ENCODE assay signal across 1 cellular context in the genomic region with DNA sequence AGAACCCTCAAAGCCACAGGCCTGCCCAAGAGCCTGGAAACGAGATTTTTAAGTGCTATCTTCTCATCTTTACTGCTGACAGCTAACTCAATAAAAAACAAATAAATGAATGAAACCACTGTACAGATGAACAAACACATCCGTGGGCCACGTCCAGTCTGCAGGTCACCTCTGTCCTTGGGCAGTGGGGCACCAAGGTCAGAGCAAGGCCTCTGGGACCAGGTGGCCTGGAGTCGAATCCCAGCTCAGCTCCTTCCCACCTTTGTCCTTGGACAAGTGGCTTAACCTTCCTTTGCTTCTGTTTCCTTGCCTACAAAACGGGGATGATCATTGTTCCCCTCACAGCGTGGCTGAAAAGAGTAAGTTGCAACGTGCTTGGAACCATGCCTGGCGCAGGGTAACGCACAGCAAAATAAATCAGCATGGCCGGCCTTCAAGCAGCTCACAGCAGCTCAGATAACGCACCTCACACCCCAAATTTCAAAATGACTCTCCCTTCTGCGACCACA.
TF ChIP-seq lines count a peak whose summit lies in the region.

No MANE protein-coding gene starts in this region.

TF ChIP-seq in HepG2, 621 proteins besides CTCF, POLR2A, EP300 and RAD21 (continued from another document):
- 0 out of 2 replicates have a peak, but pooled peaks have one; percentile 11 for TF ChIP-seq HMGXB3 (CRISPR knock-in tag; IDR thresholded peaks at IDR 0.05; ENCODE audit: borderline replicate concordance)
- TF ChIP-seq RXRB (CRISPR knock-in tag; IDR thresholded peaks at IDR 0.05; ENCODE audit: borderline replicate concordance) = peak; percentile 46; the same call in 1 of the 2 replicates
- TF ChIP-seq ZNF7 (CRISPR knock-in tag; IDR thresholded peaks at IDR 0.05) = no peak
- peak; percentile 70; the same call in 1 of the 2 replicates for TF ChIP-seq ZNF737 (CRISPR knock-in tag; IDR thresholded peaks at IDR 0.05; ENCODE audit: borderline replicate concordance)
- TF ChIP-seq AKAP8 (CRISPR knock-in tag; IDR thresholded peaks at IDR 0.05) = 0 out of 2 replicates have a peak, but pooled peaks have one; percentile 42
- no peak for TF ChIP-seq MAFK (conservative IDR thresholded peaks at IDR 0.05 in 1 of 2, IDR thresholded peaks at IDR 0.05 in 1 of 2; ENCODE audit: low read length in 2 of 2)
- peak; percentile 59 for TF ChIP-seq ZNF687 (CRISPR knock-in tag; IDR thresholded peaks at IDR 0.05)
- TF ChIP-seq RXRA (CRISPR knock-in tag; IDR thresholded peaks at IDR 0.05) = peak; percentile 53; the same call in 1 of the 2 replicates
- no peak for TF ChIP-seq ZSCAN9 (CRISPR knock-in tag; IDR thresholded peaks at IDR 0.05; ENCODE audit: borderline replicate concordance)
- TF ChIP-seq ZIK1 (CRISPR knock-in tag; IDR thresholded peaks at IDR 0.05; ENCODE audit: borderline replicate concordance, low read depth) = no peak
- peak; percentile 22; the same call in 1 of the 2 replicates for TF ChIP-seq ZFP91 (CRISPR knock-in tag; IDR thresholded peaks at IDR 0.05; ENCODE audit: borderline replicate concordance)
- TF ChIP-seq FOXA3 (CRISPR knock-in tag; IDR thresholded peaks at IDR 0.05) = no peak
- no peak; the same call in 1 of the 2 replicates for TF ChIP-seq KDM5B (CRISPR knock-in tag; IDR thresholded peaks at IDR 0.05; ENCODE audit: borderline replicate concordance)
- TF ChIP-seq, protein P1, sequence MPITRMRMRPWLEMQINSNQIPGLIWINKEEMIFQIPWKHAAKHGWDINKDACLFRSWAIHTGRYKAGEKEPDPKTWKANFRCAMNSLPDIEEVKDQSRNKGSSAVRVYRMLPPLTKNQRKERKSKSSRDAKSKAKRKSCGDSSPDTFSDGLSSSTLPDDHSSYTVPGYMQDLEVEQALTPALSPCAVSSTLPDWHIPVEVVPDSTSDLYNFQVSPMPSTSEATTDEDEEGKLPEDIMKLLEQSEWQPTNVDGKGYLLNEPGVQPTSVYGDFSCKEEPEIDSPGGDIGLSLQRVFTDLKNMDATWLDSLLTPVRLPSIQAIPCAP (CRISPR knock-in tag; IDR thresholded peaks at IDR 0.05; ENCODE audit: low read depth) = no peak
- no peak for TF ChIP-seq E2F2 (CRISPR knock-in tag; IDR thresholded peaks at IDR 0.05; ENCODE audit: borderline replicate concordance)
- no peak for TF ChIP-seq ZNF570 (CRISPR knock-in tag; IDR thresholded peaks at IDR 0.05; ENCODE audit: borderline replicate concordance)
- no peak for TF ChIP-seq CEBPB (IDR thresholded peaks at IDR 0.05; ENCODE audit: borderline replicate concordance, low read depth, low read length)
